2 cellular contexts compared by ENCODE assay signal in the genomic region with DNA sequence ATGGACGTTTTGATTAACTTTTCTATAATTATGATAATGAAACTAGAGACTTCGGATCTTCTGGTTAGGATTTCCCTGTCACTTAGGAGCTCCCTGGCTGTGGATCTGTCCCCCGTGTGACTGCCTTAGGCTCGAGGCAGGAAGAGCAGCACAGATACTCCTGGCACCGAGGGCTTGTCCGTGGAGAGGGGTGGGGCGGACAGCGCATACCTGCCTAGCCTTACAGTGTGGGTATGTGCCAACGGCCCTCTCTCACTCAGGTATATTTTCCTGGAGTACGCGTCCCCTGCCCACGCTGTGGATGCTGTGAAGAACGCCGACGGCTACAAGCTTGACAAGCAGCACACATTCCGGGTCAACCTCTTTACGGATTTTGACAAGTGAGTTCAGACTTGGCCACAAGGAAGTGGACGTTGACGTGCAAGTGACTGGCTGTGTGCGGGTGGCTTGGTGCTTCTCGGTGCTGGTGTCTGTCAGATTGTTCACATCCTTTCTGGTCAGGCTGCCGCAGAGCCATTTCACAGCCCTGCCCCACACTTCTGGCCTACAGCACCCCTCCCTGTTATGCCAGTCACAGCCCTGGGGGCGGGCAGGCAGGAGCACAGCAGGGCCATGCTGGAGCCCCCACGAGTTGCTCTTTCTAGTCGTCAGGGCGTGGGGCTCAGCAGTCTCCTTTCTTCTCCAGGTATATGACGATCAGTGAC.
A peak's percentile ranks its signal among the peaks of the same experiment; 100 is the strongest.
TF ChIP-seq lines count a peak whose summit lies in the region.

No MANE protein-coding gene starts in this region.

TF ChIP-seq in WTC11, 78 proteins besides CTCF, POLR2A, EP300 and RAD21 (continues in another document):
- no peak for TF ChIP-seq PRRX2 (CRISPR knock-in tag; IDR thresholded peaks at IDR 0.05)
- TF ChIP-seq ZNF138 (CRISPR knock-in tag; conservative IDR thresholded peaks at IDR 0.05), result no peak
- no peak for TF ChIP-seq GABPB1 (CRISPR knock-in tag; IDR thresholded peaks at IDR 0.05)
- TF ChIP-seq, protein P1, sequence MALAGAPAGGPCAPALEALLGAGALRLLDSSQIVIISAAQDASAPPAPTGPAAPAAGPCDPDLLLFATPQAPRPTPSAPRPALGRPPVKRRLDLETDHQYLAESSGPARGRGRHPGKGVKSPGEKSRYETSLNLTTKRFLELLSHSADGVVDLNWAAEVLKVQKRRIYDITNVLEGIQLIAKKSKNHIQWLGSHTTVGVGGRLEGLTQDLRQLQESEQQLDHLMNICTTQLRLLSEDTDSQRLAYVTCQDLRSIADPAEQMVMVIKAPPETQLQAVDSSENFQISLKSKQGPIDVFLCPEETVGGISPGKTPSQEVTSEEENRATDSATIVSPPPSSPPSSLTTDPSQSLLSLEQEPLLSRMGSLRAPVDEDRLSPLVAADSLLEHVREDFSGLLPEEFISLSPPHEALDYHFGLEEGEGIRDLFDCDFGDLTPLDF (CRISPR knock-in tag; IDR thresholded peaks at IDR 0.05), result no peak
- TF ChIP-seq, protein P2, sequence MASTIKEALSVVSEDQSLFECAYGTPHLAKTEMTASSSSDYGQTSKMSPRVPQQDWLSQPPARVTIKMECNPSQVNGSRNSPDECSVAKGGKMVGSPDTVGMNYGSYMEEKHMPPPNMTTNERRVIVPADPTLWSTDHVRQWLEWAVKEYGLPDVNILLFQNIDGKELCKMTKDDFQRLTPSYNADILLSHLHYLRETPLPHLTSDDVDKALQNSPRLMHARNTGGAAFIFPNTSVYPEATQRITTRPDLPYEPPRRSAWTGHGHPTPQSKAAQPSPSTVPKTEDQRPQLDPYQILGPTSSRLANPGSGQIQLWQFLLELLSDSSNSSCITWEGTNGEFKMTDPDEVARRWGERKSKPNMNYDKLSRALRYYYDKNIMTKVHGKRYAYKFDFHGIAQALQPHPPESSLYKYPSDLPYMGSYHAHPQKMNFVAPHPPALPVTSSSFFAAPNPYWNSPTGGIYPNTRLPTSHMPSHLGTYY (CRISPR knock-in tag; IDR thresholded peaks at IDR 0.05), result no peak
- TF ChIP-seq ELF4 (CRISPR knock-in tag; IDR thresholded peaks at IDR 0.05; ENCODE audit: low read depth), result no peak
- TF ChIP-seq FOXK1 (CRISPR knock-in tag; IDR thresholded peaks at IDR 0.05), result no peak
- no peak for TF ChIP-seq ATF1 (CRISPR knock-in tag; IDR thresholded peaks at IDR 0.05)
- TF ChIP-seq, protein P3, sequence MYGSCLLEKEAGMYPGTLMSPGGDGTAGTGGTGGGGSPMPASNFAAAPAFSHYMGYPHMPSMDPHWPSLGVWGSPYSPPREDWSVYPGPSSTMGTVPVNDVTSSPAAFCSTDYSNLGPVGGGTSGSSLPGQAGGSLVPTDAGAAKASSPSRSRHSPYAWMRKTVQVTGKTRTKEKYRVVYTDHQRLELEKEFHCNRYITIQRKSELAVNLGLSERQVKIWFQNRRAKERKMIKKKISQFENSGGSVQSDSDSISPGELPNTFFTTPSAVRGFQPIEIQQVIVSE (CRISPR knock-in tag; IDR thresholded peaks at IDR 0.05; ENCODE audit: borderline replicate concordance), result no peak
- TF ChIP-seq, protein P4, sequence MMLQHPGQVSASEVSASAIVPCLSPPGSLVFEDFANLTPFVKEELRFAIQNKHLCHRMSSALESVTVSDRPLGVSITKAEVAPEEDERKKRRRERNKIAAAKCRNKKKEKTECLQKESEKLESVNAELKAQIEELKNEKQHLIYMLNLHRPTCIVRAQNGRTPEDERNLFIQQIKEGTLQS (CRISPR knock-in tag; conservative IDR thresholded peaks at IDR 0.05), result no peak
- TF ChIP-seq, protein P5, sequence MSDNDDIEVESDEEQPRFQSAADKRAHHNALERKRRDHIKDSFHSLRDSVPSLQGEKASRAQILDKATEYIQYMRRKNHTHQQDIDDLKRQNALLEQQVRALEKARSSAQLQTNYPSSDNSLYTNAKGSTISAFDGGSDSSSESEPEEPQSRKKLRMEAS (CRISPR knock-in tag; IDR thresholded peaks at IDR 0.05), result no peak
- TF ChIP-seq MYBL2 (CRISPR knock-in tag; IDR thresholded peaks at IDR 0.05), result no peak
- TF ChIP-seq, protein P6, sequence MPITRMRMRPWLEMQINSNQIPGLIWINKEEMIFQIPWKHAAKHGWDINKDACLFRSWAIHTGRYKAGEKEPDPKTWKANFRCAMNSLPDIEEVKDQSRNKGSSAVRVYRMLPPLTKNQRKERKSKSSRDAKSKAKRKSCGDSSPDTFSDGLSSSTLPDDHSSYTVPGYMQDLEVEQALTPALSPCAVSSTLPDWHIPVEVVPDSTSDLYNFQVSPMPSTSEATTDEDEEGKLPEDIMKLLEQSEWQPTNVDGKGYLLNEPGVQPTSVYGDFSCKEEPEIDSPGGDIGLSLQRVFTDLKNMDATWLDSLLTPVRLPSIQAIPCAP (CRISPR knock-in tag; IDR thresholded peaks at IDR 0.05), result no peak
- no peak for TF ChIP-seq NR1H2 (CRISPR knock-in tag; IDR thresholded peaks at IDR 0.05)
- TF ChIP-seq JAZF1 (CRISPR knock-in tag; IDR thresholded peaks at IDR 0.05), result no peak
- TF ChIP-seq, protein P7, sequence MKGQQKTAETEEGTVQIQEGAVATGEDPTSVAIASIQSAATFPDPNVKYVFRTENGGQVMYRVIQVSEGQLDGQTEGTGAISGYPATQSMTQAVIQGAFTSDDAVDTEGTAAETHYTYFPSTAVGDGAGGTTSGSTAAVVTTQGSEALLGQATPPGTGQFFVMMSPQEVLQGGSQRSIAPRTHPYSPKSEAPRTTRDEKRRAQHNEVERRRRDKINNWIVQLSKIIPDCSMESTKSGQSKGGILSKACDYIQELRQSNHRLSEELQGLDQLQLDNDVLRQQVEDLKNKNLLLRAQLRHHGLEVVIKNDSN (CRISPR knock-in tag; IDR thresholded peaks at IDR 0.05), result no peak
- no peak for TF ChIP-seq NFE2L1 (CRISPR knock-in tag; IDR thresholded peaks at IDR 0.05)
- TF ChIP-seq, protein P8, sequence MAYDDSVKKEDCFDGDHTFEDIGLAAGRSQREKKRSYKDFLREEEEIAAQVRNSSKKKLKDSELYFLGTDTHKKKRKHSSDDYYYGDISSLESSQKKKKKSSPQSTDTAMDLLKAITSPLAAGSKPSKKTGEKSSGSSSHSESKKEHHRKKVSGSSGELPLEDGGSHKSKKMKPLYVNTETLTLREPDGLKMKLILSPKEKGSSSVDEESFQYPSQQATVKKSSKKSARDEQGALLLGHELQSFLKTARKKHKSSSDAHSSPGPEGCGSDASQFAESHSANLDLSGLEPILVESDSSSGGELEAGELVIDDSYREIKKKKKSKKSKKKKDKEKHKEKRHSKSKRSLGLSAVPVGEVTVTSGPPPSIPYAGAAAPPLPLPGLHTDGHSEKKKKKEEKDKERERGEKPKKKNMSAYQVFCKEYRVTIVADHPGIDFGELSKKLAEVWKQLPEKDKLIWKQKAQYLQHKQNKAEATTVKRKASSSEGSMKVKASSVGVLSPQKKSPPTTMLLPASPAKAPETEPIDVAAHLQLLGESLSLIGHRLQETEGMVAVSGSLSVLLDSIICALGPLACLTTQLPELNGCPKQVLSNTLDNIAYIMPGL (CRISPR knock-in tag; IDR thresholded peaks at IDR 0.05), result no peak

TF ChIP-seq in H1, 55 proteins besides CTCF, POLR2A, EP300 and RAD21:
- TF ChIP-seq RNF2 (IDR thresholded peaks at IDR 0.05; ENCODE audit: borderline replicate concordance, low read depth, low read length, missing control alignments, poor library complexity, severe bottlenecking) (no peak), POLR2AphosphoS5 (IDR thresholded peaks at IDR 0.05; ENCODE audit: low read depth, low read length) (peak; percentile 45; the same call in 1 of the 2 replicates)
TF ChIP-seq in H1: peak in this region for 1.
